Comparison of ENCODE assay signal across 35 cellular contexts in genomic region chr10:26138613-26139012, GRCh38.
"Had no signal": no experiment of that assay in that cellular context is flagged by ENCODE, and none has a peak within 500 bp of the region (broad histone marks: within the 10 kb centered on the region; RNA-seq: fewer than 3 reads in every experiment).

No MANE protein-coding gene starts in this region.

- H3K4me2 ChIP-seq: KMS-11 had no signal

- H3K9me3 ChIP-seq: MG63 had no signal

- H3K4me3 ChIP-seq: MG63 had no signal

- H3K36me3 ChIP-seq: MG63 had no signal

- H3K27me3 ChIP-seq: MG63 had no signal

- DNase-seq: Karpas-422, Kasumi-1, KG1, MG63, MM.1S, MV-4-11, NCI-H1048, NCI-H1092, NCI-H1092 treated with DMSO at 0.1 percent for 48 hours, NCI-H1105, NCI-H1105 treated with DMSO at 0.1 percent for 48 hours, NCI-H1417, NCI-H1417 treated with DMSO at 0.1 percent for 48 hours, NCI-H1436, NCI-H1436 treated with DMSO at 0.1 percent for 48 hours, NCI-H146, NCI-H1694, NCI-H1694 treated with DMSO at 0.1 percent for 48 hours, NCI-H187, NCI-H187 treated with DMSO at 0.1 percent for 48 hours, NCI-H1930, NCI-H2029, NCI-H2029 treated with DMSO at 0.1 percent for 48 hours, NCI-H2081, NCI-H2081 treated with DMSO at 0.1 percent for 48 hours, NCI-H2107, NCI-H2171, NCI-H2171 treated with DMSO at 0.1 percent for 48 hours, NCI-H2227 treated with DMSO at 0.1 percent for 48 hours, NCI-H226, NCI-H345, NCI-H446, NCI-H446 treated with DMSO at 0.1 percent for 48 hours, NCI-H510A had no signal

- H3K27ac ChIP-seq: KMS-11 had no signal

- H3K9ac ChIP-seq: KMS-11 had no signal
